In the genomic region with DNA sequence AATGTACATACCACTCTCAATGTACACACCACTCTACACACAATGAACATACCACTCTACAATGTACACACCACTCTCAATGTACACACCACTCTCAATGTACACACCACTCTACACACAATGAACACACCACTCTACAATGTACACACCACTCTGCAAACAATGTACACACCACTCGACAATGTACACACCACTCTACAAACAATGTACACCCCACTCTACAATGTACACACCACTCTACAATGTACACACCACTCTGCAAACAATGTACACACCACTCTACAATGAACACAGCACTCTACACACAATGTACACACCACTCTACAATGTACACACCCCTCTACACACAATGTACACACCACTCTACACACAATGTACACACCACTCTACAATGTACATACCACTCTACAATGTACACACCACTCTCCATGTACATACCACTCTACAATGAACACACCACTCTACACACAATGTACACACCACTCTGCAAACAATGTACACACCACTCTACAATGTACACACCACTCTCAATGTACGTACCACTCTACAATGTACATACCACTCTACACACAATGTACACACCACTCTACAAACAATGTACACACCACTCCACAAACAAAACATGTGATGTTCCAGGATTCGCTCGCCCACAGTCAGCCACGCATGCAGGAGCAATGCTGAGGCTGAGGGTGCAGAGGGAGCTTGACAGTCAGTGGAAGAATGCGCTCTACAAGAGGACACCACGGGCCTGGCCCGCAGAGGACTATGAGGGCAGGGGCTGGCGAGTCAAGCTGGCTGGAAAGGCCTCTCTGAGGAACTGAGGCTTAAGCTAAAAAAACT, we compare ENCODE assay signal across 23 cellular contexts.
DNase-seq lines count a peak whose midpoint lies in the region; ATAC-seq, FAIRE-seq and TF ChIP-seq lines count a peak whose summit lies in the region.
"Had no signal": no experiment of that assay in that cellular context is flagged by ENCODE, and none has a peak within 500 bp of the region (broad histone marks: within the 10 kb centered on the region; RNA-seq: fewer than 3 reads in every experiment).

No MANE protein-coding gene starts in this region.

- no peak for FAIRE-seq in K562 (lab: Jason Lieb, UNC)
- FAIRE-seq: A204.1, GM12878 had no signal

- in situ Hi-C loops in K562 (cut with MboI) (no loop called here), mammary epithelial cell (cut with MboI; ENCODE audit: low sequenced_read_pairs in 2 of 2) (no loop called here)

- H2AFZ ChIP-seq in K562 (ENCODE audit: low read depth, low read length) = no peak overlapping the region
- no peak overlapping the region for H2AFZ ChIP-seq in mammary epithelial cell (ENCODE audit: low read depth, low read length)

- no TSS peak for BruUV-seq in K562 (replicated peaks; lab: Mats Ljungman, UMichigan)
- BruUV-seq in mammary epithelial cell (replicated peaks; lab: Mats Ljungman, UMichigan) = no TSS peak

- DNase-seq in Right ventricle myocardium superior = peak; percentile 17
- no peak for DNase-seq in heart right ventricle
- DNase-seq in K562 (ENCODE audit: extremely low read depth in 1 of 4, low spot score in 3 of 4) = no peak
- DNase-seq in upper lobe of right lung = peak; percentile 53
- DNase-seq in mammary epithelial cell = no peak
- DNase-seq in T-helper 2 cell treated with Interferon-gamma antibody and Interleukin-4, amounts not matched to agents 5 μg/mL and 100 μg/mL, for 36 hours (ENCODE audit: low spot score) = no peak
- no peak for DNase-seq in cerebellar nuclear complex (lab: John Stamatoyannopoulos, UW)
- DNase-seq: BE2C, DMS79 treated with DMSO at 0.1 percent for 48 hours, H9, Karpas-422, NCI-H1105 treated with DMSO at 0.1 percent for 48 hours, NCI-H2029 treated with DMSO at 0.1 percent for 48 hours, NCI-H2171 treated with DMSO at 0.1 percent for 48 hours, NCI-H446, NCI-H526, OCI-M1, SHP77 treated with DMSO at 0.1 percent for 48 hours had no signal

- H3K4me2 ChIP-seq in K562 (ENCODE audit: insufficient read depth, low read length) = no peak overlapping the region
- no peak overlapping the region for H3K4me2 ChIP-seq in mammary epithelial cell (ENCODE audit: insufficient read depth, low read depth, low read length)

- TF ChIP-seq EP300 in K562 (IDR thresholded peaks at IDR 0.05; ENCODE audit: low read length) = no peak

- H3K36me3 ChIP-seq in heart right ventricle (peaks cover 0 to 7% (median 0%) of the 10 kb centered on the region in 9 donors), K562 (ENCODE audit: control insufficient read depth, insufficient read depth, low read length) (no peaks in the 10 kb centered on the region), neutrophil (no peaks in the 10 kb centered on the region), upper lobe of right lung (no peaks in the 10 kb centered on the region), mammary epithelial cell (ENCODE audit: insufficient read depth, low read length) (no peaks in the 10 kb centered on the region)
- H3K36me3 ChIP-seq: BE2C had no signal

- no peaks in the 10 kb centered on the region for H3K9me3 Mint-ChIP-seq in T-helper 2 cell treated with Interferon-gamma antibody and Interleukin-4, amounts not matched to agents 5 μg/mL and 100 μg/mL, for 36 hours
- H3K9me3 Mint-ChIP-seq: H9, IgD-negative memory B cell had no signal

- no peak for TF ChIP-seq RAD21 in K562 (CRISPR knock-in tag; conservative IDR thresholded peaks at IDR 0.05 in 1 of 2, IDR thresholded peaks at IDR 0.05 in 1 of 2)

- CTCF ChIA-PET in K562 (lab: Yijun Ruan, JAX; ENCODE audit: low intra/inter-chr PET ratio) = no interaction called here
- CTCF ChIA-PET in mammary epithelial cell (lab: Charles Lee; ENCODE audit: low non-redundant PET) = no interaction called here

- peaks cover 17% of the 10 kb centered on the region for H3K36me3 Mint-ChIP-seq in T-helper 2 cell treated with Interferon-gamma antibody and Interleukin-4, amounts not matched to agents 5 μg/mL and 100 μg/mL, for 36 hours (ENCODE audit: low read depth)

- 96 to 98% methylated on average over 9 of the region's 9 CpGs for WGBS in heart right ventricle, 2 donors
- WGBS in K562 (ENCODE audit: insufficient coverage, low coverage, missing lambda C conversion rate) = 97% methylated on average over 8 of the region's 9 CpGs
- 99% methylated on average over 9 of the region's 9 CpGs for WGBS in mammary epithelial cell (ENCODE audit: low coverage, missing lambda C conversion rate)

- no peaks in the 10 kb centered on the region for H4K20me1 ChIP-seq in K562 (replicated peaks; ENCODE audit: control insufficient read depth, insufficient read depth, low read length)
- no peaks in the 10 kb centered on the region for H4K20me1 ChIP-seq in mammary epithelial cell (ENCODE audit: insufficient read depth, low read length)

- H3K27ac ChIP-seq in heart right ventricle (no peak overlapping the region), K562 (ENCODE audit: extremely low read depth, low read depth, low read length) (no peak overlapping the region; the same call in 2 of the 3 replicates), neutrophil (peak overlapping the region; percentile 57), upper lobe of right lung (no peak overlapping the region), mammary epithelial cell (ENCODE audit: insufficient read depth, low read depth, low read length) (no peak overlapping the region)
- H3K27ac ChIP-seq: SK-N-MC had no signal

- no peak overlapping the region for H3K9ac ChIP-seq in K562 (ENCODE audit: insufficient read depth in 1 of 2, low read depth in 2 of 2, low read length in 2 of 2)
- H3K9ac ChIP-seq in mammary epithelial cell (ENCODE audit: insufficient read depth, low read length) = no peak overlapping the region

- no peak for TF ChIP-seq CTCF in heart right ventricle (IDR thresholded peaks at IDR 0.05)
- TF ChIP-seq CTCF in K562 (IDR thresholded peaks at IDR 0.05 in 2 of 3, conservative IDR thresholded peaks at IDR 0.05 in 1 of 3; ENCODE audit: insufficient read depth in 2 of 3, low read depth in 1 of 3, low read length in 3 of 3) = no peak
- no peak for TF ChIP-seq CTCF in neutrophil (IDR thresholded peaks at IDR 0.05)
- TF ChIP-seq CTCF in upper lobe of right lung (IDR thresholded peaks at IDR 0.05) = no peak
- TF ChIP-seq CTCF in mammary epithelial cell (conservative IDR thresholded peaks at IDR 0.05 in 1 of 2, IDR thresholded peaks at IDR 0.05 in 1 of 2; ENCODE audit: extremely low read depth in 1 of 2, insufficient read depth in 1 of 2, low read depth in 1 of 2, low read length in 2 of 2) = no peak

- H3K9me1 ChIP-seq in K562 (ENCODE audit: control insufficient read depth, insufficient read depth, low read length) = peaks cover 3% of the 10 kb centered on the region

- no peak for TF ChIP-seq POLR2A in K562 (conservative IDR thresholded peaks at IDR 0.05)

- H3K4me3 ChIP-seq in heart right ventricle = no peak overlapping the region
- no peak overlapping the region for H3K4me3 ChIP-seq in K562
- no peak overlapping the region for H3K4me3 ChIP-seq in neutrophil (ENCODE audit: low read depth in 1 of 2, low read length in 1 of 2)
- no peak overlapping the region for H3K4me3 ChIP-seq in upper lobe of right lung
- no peak overlapping the region for H3K4me3 ChIP-seq in mammary epithelial cell (replicated peaks in 1 of 3; ENCODE audit: insufficient read depth in 1 of 3, low read depth in 2 of 3, low read length in 3 of 3)
- H3K4me3 ChIP-seq: GM12878, SK-N-MC had no signal

- H3K79me2 ChIP-seq in K562 (ENCODE audit: control insufficient read depth, insufficient read depth, low read length) = peaks cover 61% of the 10 kb centered on the region
- peaks cover 12% of the 10 kb centered on the region for H3K79me2 ChIP-seq in mammary epithelial cell (ENCODE audit: insufficient read depth, low read length)

- H3K9me3 ChIP-seq in heart right ventricle = no peaks in the 10 kb centered on the region
- H3K9me3 ChIP-seq in K562 (replicated peaks; ENCODE audit: control insufficient read depth, insufficient read depth, low read depth, low read length) = no peaks in the 10 kb centered on the region
- H3K9me3 ChIP-seq in neutrophil = no peaks in the 10 kb centered on the region
- no peaks in the 10 kb centered on the region for H3K9me3 ChIP-seq in upper lobe of right lung
- no peaks in the 10 kb centered on the region for H3K9me3 ChIP-seq in mammary epithelial cell (replicated peaks; ENCODE audit: insufficient read depth, low read length)
- H3K9me3 ChIP-seq: BE2C had no signal

- H3K27me3 ChIP-seq in heart right ventricle (no peaks in the 10 kb centered on the region), K562 (ENCODE audit: control insufficient read depth in 2 of 2, insufficient read depth in 2 of 2, low read length in 2 of 2) (no peaks in the 10 kb centered on the region), neutrophil (no peaks in the 10 kb centered on the region), upper lobe of right lung (no peaks in the 10 kb centered on the region), mammary epithelial cell (ENCODE audit: insufficient read depth, low read length) (no peaks in the 10 kb centered on the region)
- H3K27me3 ChIP-seq: BE2C had no signal

- dilution Hi-C loops in mammary epithelial cell (cut with HindIII; ENCODE audit: low sequenced_read_pairs) = no loop called here

- ATAC-seq in Right ventricle myocardium superior (ENCODE audit: poor library complexity) = no peak
- ATAC-seq in heart right ventricle = no peak
- ATAC-seq in K562 = no peak
- no peak for ATAC-seq in upper lobe of right lung
- ATAC-seq: GM12878 had no signal

- intact Hi-C loops in Right ventricle myocardium superior (cut with DNase I) = no loop called here
- intact Hi-C loops in heart right ventricle (cut with DNase I) = no loop called here
- intact Hi-C loops in K562 (cut with micrococcal nuclease) = no loop called here
- intact Hi-C loops in upper lobe of right lung (cut with DNase I) = no loop called here
- intact Hi-C loops in mammary epithelial cell (cut with micrococcal nuclease) = no loop called here

- H3K27me3 Mint-ChIP-seq in T-helper 2 cell treated with Interferon-gamma antibody and Interleukin-4, amounts not matched to agents 5 μg/mL and 100 μg/mL, for 36 hours (ENCODE audit: low read depth) = peaks cover 3% of the 10 kb centered on the region

- no peak overlapping the region for H3K4me3 Mint-ChIP-seq in T-helper 2 cell treated with Interferon-gamma antibody and Interleukin-4, amounts not matched to agents 5 μg/mL and 100 μg/mL, for 36 hours
- H3K4me3 Mint-ChIP-seq: H9, IgD-negative memory B cell had no signal

- POLR2A ChIA-PET in K562 (lab: Yijun Ruan, JAX) = interaction anchor here (0.6 kb wide), 1 partner anchor 9 kb away, joined by 3 read pairs; no protein-coding TSS in a partner anchor

- no peak overlapping the region for H3K27ac Mint-ChIP-seq in T-helper 2 cell treated with Interferon-gamma antibody and Interleukin-4, amounts not matched to agents 5 μg/mL and 100 μg/mL, for 36 hours
- H3K27ac Mint-ChIP-seq: H9, IgD-negative memory B cell had no signal

- H3K4me1 Mint-ChIP-seq in T-helper 2 cell treated with Interferon-gamma antibody and Interleukin-4, amounts not matched to agents 5 μg/mL and 100 μg/mL, for 36 hours (ENCODE audit: low read depth) = peaks cover 39% of the 10 kb centered on the region

- H3K4me1 ChIP-seq in heart right ventricle = peaks cover 13 to 72% (median 54%) of the 10 kb centered on the region in 9 donors
- H3K4me1 ChIP-seq in K562 (replicated peaks in 1 of 2; ENCODE audit: control insufficient read depth in 2 of 2, insufficient read depth in 2 of 2, low read length in 2 of 2) = peaks cover 58 to 63% of the 10 kb centered on the region in 2 experiments
- H3K4me1 ChIP-seq in neutrophil (ENCODE audit: control insufficient read depth in 1 of 2, insufficient read depth in 1 of 2, low read depth in 1 of 2, low read length in 1 of 2) = peaks cover 64 to 68% of the 10 kb centered on the region in 2 experiments
- H3K4me1 ChIP-seq in upper lobe of right lung = peaks cover 25% of the 10 kb centered on the region
- H3K4me1 ChIP-seq in mammary epithelial cell (ENCODE audit: insufficient read depth, low read length) = peaks cover 14% of the 10 kb centered on the region

Comparison
In these comparisons a context has a peak if more than half of its experiments do, and no peak if none do; other contexts are left out.
1. DNase-seq: peak in Right ventricle myocardium superior (single experiment) and upper lobe of right lung (single experiment); none in heart right ventricle (0 of 2), K562 (0 of 4), mammary epithelial cell (single experiment), T-helper 2 cell treated with Interferon-gamma antibody and Interleukin-4, amounts not matched to agents 5 μg/mL and 100 μg/mL, for 36 hours (single experiment) and cerebellar nuclear complex (0 of 2).